In the genomic region with DNA sequence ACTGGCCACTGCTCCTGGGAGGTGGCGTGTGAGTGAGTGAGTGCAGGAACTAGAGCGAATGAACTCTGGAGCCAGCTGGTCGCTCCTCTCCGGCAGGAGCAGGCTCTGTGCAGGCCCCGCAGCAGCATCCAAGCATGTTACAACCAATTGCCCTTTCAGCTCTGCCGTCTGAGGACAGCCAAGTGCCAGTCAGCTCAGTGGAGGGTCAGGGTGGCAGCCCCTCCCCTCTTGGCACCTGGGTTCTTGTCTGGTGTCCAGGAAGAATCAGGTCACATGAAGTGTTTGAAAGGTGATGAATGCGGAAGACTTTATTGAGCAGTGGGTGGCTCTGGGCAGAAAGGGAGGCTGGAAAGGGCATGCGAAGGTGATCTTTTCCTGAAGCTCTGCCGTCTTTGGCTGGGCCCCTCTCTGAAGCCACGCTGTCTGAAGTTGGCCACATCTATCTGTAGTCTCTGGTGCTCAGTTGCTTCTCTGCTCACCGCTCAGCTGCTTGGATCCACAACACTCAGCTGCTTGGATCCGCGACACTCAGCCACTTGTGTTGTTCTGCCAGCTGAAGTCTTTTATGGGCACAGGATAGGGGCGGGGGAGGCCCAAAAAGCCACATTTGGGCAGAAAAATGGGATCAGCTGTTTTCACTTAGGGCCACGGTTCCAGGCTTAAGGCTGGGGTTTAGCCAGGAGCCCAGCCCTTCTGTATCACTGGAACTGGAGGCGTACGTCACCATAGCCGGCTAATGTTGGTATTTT, we compare ENCODE assay signal across 27 cellular contexts.
DNase-seq lines count a peak whose midpoint lies in the region; ATAC-seq and TF ChIP-seq lines count a peak whose summit lies in the region.
"Had no signal": no experiment of that assay in that cellular context is flagged by ENCODE, and none has a peak within 500 bp of the region (broad histone marks: within the 10 kb centered on the region; RNA-seq: fewer than 3 reads in every experiment).

No MANE protein-coding gene starts in this region.

- H4K20me1 ChIP-seq in neural progenitor cell (ENCODE audit: low read depth) = no peaks in the 10 kb centered on the region
- H4K20me1 ChIP-seq: BLaER1 had no signal

- H3K4me1 Mint-ChIP-seq in activated CD8-positive, alpha-beta T cell treated with anti-CD3 and anti-CD28 coated beads, Interleukin-2, amount 10 ng/mL, durations not matched to agents 7 days and 5 days (ENCODE audit: low read depth) = no peaks in the 10 kb centered on the region
- H3K4me1 Mint-ChIP-seq in activated CD8-positive, alpha-beta T cell treated with anti-CD3 and anti-CD28 coated beads for 36 hours (ENCODE audit: low read depth) = no peaks in the 10 kb centered on the region
- H3K4me1 Mint-ChIP-seq in immature natural killer cell (peaks cover 69 to 83% of the 10 kb centered on the region in 2 donors), neural progenitor cell (no peaks in the 10 kb centered on the region)
- H3K4me1 Mint-ChIP-seq: activated naive CD4-positive, alpha-beta T cell treated with anti-CD3 and anti-CD28 coated beads, Interleukin-2, amount 10 ng/mL, durations not matched to agents 7 days and 5 days had no signal

- H3K4me1 ChIP-seq in neural progenitor cell (no peaks in the 10 kb centered on the region), upper lobe of right lung (no peaks in the 10 kb centered on the region)
- H3K4me1 ChIP-seq: BLaER1, lower lobe of right lung, tibial nerve had no signal

- H3K9me3 Mint-ChIP-seq in activated CD8-positive, alpha-beta T cell treated with anti-CD3 and anti-CD28 coated beads, Interleukin-2, amount 10 ng/mL, durations not matched to agents 7 days and 5 days (ENCODE audit: insufficient read depth) = peaks cover 4% of the 10 kb centered on the region
- H3K9me3 Mint-ChIP-seq in activated CD8-positive, alpha-beta T cell treated with anti-CD3 and anti-CD28 coated beads for 36 hours = peaks cover 3% of the 10 kb centered on the region
- no peaks in the 10 kb centered on the region for H3K9me3 Mint-ChIP-seq in immature natural killer cell
- H3K9me3 Mint-ChIP-seq in neural progenitor cell = peaks cover 16% of the 10 kb centered on the region
- H3K9me3 Mint-ChIP-seq: effector memory CD8-positive, alpha-beta T cell had no signal

- no peak for TF ChIP-seq CTCF in activated CD8-positive, alpha-beta T cell treated with anti-CD3 and anti-CD28 coated beads for 36 hours (IDR thresholded peaks at IDR 0.05)
- TF ChIP-seq CTCF in neural progenitor cell (IDR thresholded peaks at IDR 0.05) (no peak), upper lobe of right lung (IDR thresholded peaks at IDR 0.05) (no peak)

- H3K9me3 ChIP-seq in neural progenitor cell (ENCODE audit: low read depth) (peaks cover 9% of the 10 kb centered on the region), upper lobe of right lung (no peaks in the 10 kb centered on the region)
- H3K9me3 ChIP-seq: lower lobe of right lung, tibial nerve had no signal

- H3K9ac ChIP-seq in neural progenitor cell = no peak overlapping the region
- H3K9ac ChIP-seq: BLaER1 had no signal

- H3F3A ChIP-seq in neural progenitor cell (ENCODE audit: low read depth) = no peaks in the 10 kb centered on the region

- POLR2A ChIA-PET in activated CD8-positive, alpha-beta T cell treated with anti-CD3 and anti-CD28 coated beads, Interleukin-2, amount 10 ng/mL, durations not matched to agents 7 days and 5 days (lab: Charles Lee) = no interaction called here
- POLR2A ChIA-PET in activated CD8-positive, alpha-beta T cell treated with anti-CD3 and anti-CD28 coated beads for 36 hours (lab: Charles Lee) = no interaction called here

- no peaks in the 10 kb centered on the region for H3K79me2 ChIP-seq in neural progenitor cell (ENCODE audit: low read depth)
- H3K79me2 ChIP-seq: hepatocyte had no signal

- no peaks in the 10 kb centered on the region for H3K36me3 Mint-ChIP-seq in activated CD8-positive, alpha-beta T cell treated with anti-CD3 and anti-CD28 coated beads, Interleukin-2, amount 10 ng/mL, durations not matched to agents 7 days and 5 days (ENCODE audit: low read depth)
- no peaks in the 10 kb centered on the region for H3K36me3 Mint-ChIP-seq in activated CD8-positive, alpha-beta T cell treated with anti-CD3 and anti-CD28 coated beads for 36 hours (ENCODE audit: low read depth)
- H3K36me3 Mint-ChIP-seq in immature natural killer cell (peaks cover 23 to 42% (median 28%) of the 10 kb centered on the region in 3 donors), neural progenitor cell (no peaks in the 10 kb centered on the region)
- H3K36me3 Mint-ChIP-seq: activated naive CD4-positive, alpha-beta T cell treated with anti-CD3 and anti-CD28 coated beads, Interleukin-2, amount 10 ng/mL, durations not matched to agents 7 days and 5 days had no signal

- DNase-seq in activated CD8-positive, alpha-beta T cell treated with anti-CD3 and anti-CD28 coated beads, Interleukin-2, amount 10 ng/mL, durations not matched to agents 7 days and 5 days = peak; percentile 8
- DNase-seq in activated CD8-positive, alpha-beta T cell treated with anti-CD3 and anti-CD28 coated beads for 36 hours = no peak
- DNase-seq in immature natural killer cell (no peak), neural progenitor cell (ENCODE audit: low spot score) (no peak), GM03348 (ENCODE audit: low spot score) (no peak), mesenteric fat pad (ENCODE audit: low spot score) (no peak), upper lobe of right lung (no peak)
- DNase-seq: activated CD4-positive, CD25-positive, alpha-beta regulatory T cell; activated naive CD4-positive, alpha-beta T cell treated with anti-CD3 and anti-CD28 coated beads, Interleukin-2, amount 10 ng/mL, durations not matched to agents 7 days and 5 days; activated T-cell treated with anti-CD3 and anti-CD28 coated beads, Interleukin-2, amount 50 U/mL, for 24 hours; aorta; Calu3; effector memory CD8-positive, alpha-beta T cell; EL; lower lobe of right lung; NCI-H1105; NCI-H510A; RPMI8226; stimulated activated CD4-positive, alpha-beta T cell treated with anti-CD3 and anti-CD28 coated beads, Interleukin-4, amount 100 ng/mL, for 1 hour; stimulated activated naive CD8-positive, alpha-beta T cell treated with anti-CD3 and anti-CD28 coated beads, Interleukin-15, Interleukin-2, amounts not matched to agents 100 U/mL and 50 U/mL, for 24 hours; T-helper 9 cell had no signal

- no peak overlapping the region for H3K4me2 ChIP-seq in neural progenitor cell
- H3K4me2 ChIP-seq: BLaER1, hepatocyte had no signal

- H3K4me3 Mint-ChIP-seq in activated CD8-positive, alpha-beta T cell treated with anti-CD3 and anti-CD28 coated beads, Interleukin-2, amount 10 ng/mL, durations not matched to agents 7 days and 5 days = no peak overlapping the region
- no peak overlapping the region for H3K4me3 Mint-ChIP-seq in activated CD8-positive, alpha-beta T cell treated with anti-CD3 and anti-CD28 coated beads for 36 hours
- H3K4me3 Mint-ChIP-seq in immature natural killer cell (no peak overlapping the region), neural progenitor cell (no peak overlapping the region)
- H3K4me3 Mint-ChIP-seq: activated naive CD4-positive, alpha-beta T cell treated with anti-CD3 and anti-CD28 coated beads, Interleukin-2, amount 10 ng/mL, durations not matched to agents 7 days and 5 days; activated T-cell treated with anti-CD3 and anti-CD28 coated beads, Interleukin-2, amount 50 U/mL, for 24 hours; effector memory CD8-positive, alpha-beta T cell; natural killer cell treated with Interleukin-12 subunit alpha and Interleukin-12 subunit beta and Interleukin-15 and Interleukin-18, amount 100 ng/mL, for 72 hours had no signal

- H2AFZ ChIP-seq in neural progenitor cell (replicated peaks) = peak overlapping the region; percentile 79
- H2AFZ ChIP-seq: hepatocyte had no signal

- CTCF ChIA-PET in activated CD8-positive, alpha-beta T cell treated with anti-CD3 and anti-CD28 coated beads, Interleukin-2, amount 10 ng/mL, durations not matched to agents 7 days and 5 days (lab: Charles Lee) = interaction anchor here (1.0 to 1.2 kb wide), 2 partner anchors 11 to 13 kb away, joined by 3 read pairs; no protein-coding TSS in a partner anchor
- CTCF ChIA-PET in activated CD8-positive, alpha-beta T cell treated with anti-CD3 and anti-CD28 coated beads for 36 hours (lab: Charles Lee) = interaction anchor here (1.1 to 1.4 kb wide), 3 partner anchors 11 to 30 kb away, joined by 3 to 5 read pairs (median 3); no protein-coding TSS in a partner anchor

- intact Hi-C loops in activated CD8-positive, alpha-beta T cell treated with anti-CD3 and anti-CD28 coated beads for 36 hours (cut with micrococcal nuclease) = no loop called here
- intact Hi-C loops in upper lobe of right lung (cut with DNase I) = no loop called here

- H3K4me3 ChIP-seq in neural progenitor cell = no peak overlapping the region
- no peak overlapping the region for H3K4me3 ChIP-seq in upper lobe of right lung
- H3K4me3 ChIP-seq: BLaER1, hepatocyte, lower lobe of right lung, tibial nerve had no signal

- H3K36me3 ChIP-seq in neural progenitor cell = no peaks in the 10 kb centered on the region
- no peaks in the 10 kb centered on the region for H3K36me3 ChIP-seq in upper lobe of right lung
- H3K36me3 ChIP-seq: BLaER1, lower lobe of right lung, tibial nerve had no signal

- no peaks in the 10 kb centered on the region for H3K27me3 ChIP-seq in neural progenitor cell
- H3K27me3 ChIP-seq in upper lobe of right lung = no peaks in the 10 kb centered on the region
- H3K27me3 ChIP-seq: BLaER1, hepatocyte, tibial nerve had no signal

- ATAC-seq in activated CD8-positive, alpha-beta T cell treated with anti-CD3 and anti-CD28 coated beads, Interleukin-2, amount 10 ng/mL, durations not matched to agents 7 days and 5 days = no peak
- ATAC-seq in activated CD8-positive, alpha-beta T cell treated with anti-CD3 and anti-CD28 coated beads for 36 hours = no peak
- ATAC-seq in GM19467 (IDR thresholded peaks at IDR 0.05; ENCODE audit: unreplicated experiment) = no peak
- no peak for ATAC-seq in upper lobe of right lung
- ATAC-seq: effector memory CD8-positive, alpha-beta T cell; lower lobe of right lung; natural killer cell treated with Interleukin-12 subunit alpha and Interleukin-12 subunit beta and Interleukin-15 and Interleukin-18, amount 100 ng/mL, for 72 hours; SK-N-SH treated with all-trans-retinoic acid at 6 μM for 48 hours; stimulated activated naive CD8-positive, alpha-beta T cell treated with anti-CD3 and anti-CD28 coated beads, Interleukin-15, Interleukin-2, amounts not matched to agents 100 U/mL and 50 U/mL, for 24 hours had no signal

- H3K27ac Mint-ChIP-seq in activated CD8-positive, alpha-beta T cell treated with anti-CD3 and anti-CD28 coated beads, Interleukin-2, amount 10 ng/mL, durations not matched to agents 7 days and 5 days = no peak overlapping the region
- H3K27ac Mint-ChIP-seq in activated CD8-positive, alpha-beta T cell treated with anti-CD3 and anti-CD28 coated beads for 36 hours = no peak overlapping the region
- H3K27ac Mint-ChIP-seq in immature natural killer cell = peak overlapping the region in 5 of 6 donors; percentile 31 to 79 (median 64)
- H3K27ac Mint-ChIP-seq in neural progenitor cell = no peak overlapping the region
- H3K27ac Mint-ChIP-seq: activated naive CD4-positive, alpha-beta T cell treated with anti-CD3 and anti-CD28 coated beads, Interleukin-2, amount 10 ng/mL, durations not matched to agents 7 days and 5 days; activated T-cell treated with anti-CD3 and anti-CD28 coated beads, Interleukin-2, amount 50 U/mL, for 24 hours; effector memory CD8-positive, alpha-beta T cell had no signal

- H3K27ac ChIP-seq in neural progenitor cell = no peak overlapping the region
- H3K27ac ChIP-seq in upper lobe of right lung = no peak overlapping the region
- H3K27ac ChIP-seq: BLaER1, hepatocyte, lower lobe of right lung, tibial nerve had no signal

- peaks cover 5% of the 10 kb centered on the region for H3K27me3 Mint-ChIP-seq in activated CD8-positive, alpha-beta T cell treated with anti-CD3 and anti-CD28 coated beads, Interleukin-2, amount 10 ng/mL, durations not matched to agents 7 days and 5 days (ENCODE audit: low read depth)
- no peaks in the 10 kb centered on the region for H3K27me3 Mint-ChIP-seq in activated CD8-positive, alpha-beta T cell treated with anti-CD3 and anti-CD28 coated beads for 36 hours
- peaks cover 0 to 4% (median 0%) of the 10 kb centered on the region in 3 donors for H3K27me3 Mint-ChIP-seq in immature natural killer cell (ENCODE audit: low read depth in 3 of 3)
- peaks cover 7% of the 10 kb centered on the region for H3K27me3 Mint-ChIP-seq in neural progenitor cell (ENCODE audit: insufficient read depth, low read depth)
- H3K27me3 Mint-ChIP-seq: activated T-cell treated with anti-CD3 and anti-CD28 coated beads, Interleukin-2, amount 50 U/mL, for 24 hours; effector memory CD8-positive, alpha-beta T cell; natural killer cell treated with Interleukin-12 subunit alpha and Interleukin-12 subunit beta and Interleukin-15 and Interleukin-18, amount 100 ng/mL, for 72 hours had no signal

Comparison
In these comparisons a context has a peak if more than half of its experiments do, and no peak if none do; other contexts are left out.
1. H3K27ac Mint-ChIP-seq: peak in immature natural killer cell (5 of 6); none in activated CD8-positive, alpha-beta T cell treated with anti-CD3 and anti-CD28 coated beads, Interleukin-2, amount 10 ng/mL, durations not matched to agents 7 days and 5 days (single experiment), activated CD8-positive, alpha-beta T cell treated with anti-CD3 and anti-CD28 coated beads for 36 hours (single experiment) and neural progenitor cell (single experiment).